21 cellular contexts compared by ENCODE assay signal in the genomic region with DNA sequence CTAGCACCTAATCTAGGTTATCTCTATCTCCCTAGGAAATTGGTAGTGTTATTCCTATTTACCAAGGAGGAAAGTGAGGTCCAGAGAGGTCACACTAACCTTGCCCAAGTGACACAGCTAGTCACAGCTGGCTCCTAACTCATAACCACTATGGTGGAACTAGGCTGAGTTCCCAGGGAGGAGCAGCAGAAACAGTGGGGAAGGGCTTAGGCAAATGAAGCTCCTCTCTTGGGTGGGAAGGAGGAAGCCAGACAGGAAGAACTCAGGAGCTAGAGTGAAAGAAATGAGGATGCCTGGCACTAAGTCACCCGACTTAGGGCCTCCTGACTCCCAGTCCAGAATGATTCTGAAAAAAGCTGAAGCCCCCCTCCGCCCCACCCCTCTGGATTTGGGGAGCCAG. TPM values are rescaled to one million over a fixed set of nuclear protein-coding genes. Genes with fewer than 3 reads are reported as not detected.
DNase-seq lines count a peak whose midpoint lies in the region; ATAC-seq and TF ChIP-seq lines count a peak whose summit lies in the region.
"Had no signal": no experiment of that assay in that cellular context is flagged by ENCODE, and none has a peak within 500 bp of the region (broad histone marks: within the 10 kb centered on the region; RNA-seq: fewer than 3 reads in every experiment).

No MANE protein-coding gene starts in this region.

- no peak for TF ChIP-seq CTCF in lower lobe of right lung (IDR thresholded peaks at IDR 0.05)
- no peak for TF ChIP-seq CTCF in testis (IDR thresholded peaks at IDR 0.05)
- TF ChIP-seq CTCF in coronary artery (IDR thresholded peaks at IDR 0.05): no peak
- TF ChIP-seq CTCF in spleen (IDR thresholded peaks at IDR 0.05 in 8 of 11, conservative IDR thresholded peaks at IDR 0.05 in 3 of 11): no peak

- H3K9me3 ChIP-seq in lower lobe of right lung (no peaks in the 10 kb centered on the region), testis (no peaks in the 10 kb centered on the region), spleen (no peaks in the 10 kb centered on the region)

- intact Hi-C loops in lower lobe of right lung (cut with DNase I): no loop called here
- intact Hi-C loops in testis (cut with DNase I; ENCODE audit: low total_unique reads): no loop called here
- intact Hi-C loops in spleen (cut with DNase I; ENCODE audit: low total_unique reads): no loop called here

- H3K4me1 Mint-ChIP-seq in activated naive CD8-positive, alpha-beta T cell treated with anti-CD3 and anti-CD28 coated beads for 36 hours: peaks cover 27% of the 10 kb centered on the region
- peaks cover 17% of the 10 kb centered on the region for H3K4me1 Mint-ChIP-seq in activated naive CD8-positive, alpha-beta T cell treated with anti-CD3 and anti-CD28 coated beads, Interleukin-2, amount 50 U/mL, for 24 hours

- H3K9me3 Mint-ChIP-seq in activated naive CD8-positive, alpha-beta T cell treated with anti-CD3 and anti-CD28 coated beads for 36 hours: no peaks in the 10 kb centered on the region
- H3K9me3 Mint-ChIP-seq in activated naive CD8-positive, alpha-beta T cell treated with anti-CD3 and anti-CD28 coated beads, Interleukin-2, amount 50 U/mL, for 24 hours: no peaks in the 10 kb centered on the region

- no peaks in the 10 kb centered on the region for H3K27me3 Mint-ChIP-seq in activated naive CD8-positive, alpha-beta T cell treated with anti-CD3 and anti-CD28 coated beads for 36 hours
- H3K27me3 Mint-ChIP-seq in activated naive CD8-positive, alpha-beta T cell treated with anti-CD3 and anti-CD28 coated beads, Interleukin-2, amount 50 U/mL, for 24 hours: no peaks in the 10 kb centered on the region

- peak overlapping the region; percentile 76 for H3K27ac Mint-ChIP-seq in activated naive CD8-positive, alpha-beta T cell treated with anti-CD3 and anti-CD28 coated beads for 36 hours
- no peak overlapping the region for H3K27ac Mint-ChIP-seq in activated naive CD8-positive, alpha-beta T cell treated with anti-CD3 and anti-CD28 coated beads, Interleukin-2, amount 50 U/mL, for 24 hours

- no peak for ATAC-seq in activated naive CD8-positive, alpha-beta T cell treated with anti-CD3 and anti-CD28 coated beads, Interleukin-2, amount 50 U/mL, for 24 hours
- ATAC-seq in lower lobe of right lung (no peak), GM21515 (IDR thresholded peaks at IDR 0.05; ENCODE audit: unreplicated experiment) (no peak)
- ATAC-seq: SK-N-SH treated with all-trans-retinoic acid at 6 μM for 48 hours had no signal

- peaks cover 20% of the 10 kb centered on the region for H3K36me3 Mint-ChIP-seq in activated naive CD8-positive, alpha-beta T cell treated with anti-CD3 and anti-CD28 coated beads for 36 hours
- peaks cover 30% of the 10 kb centered on the region for H3K36me3 Mint-ChIP-seq in activated naive CD8-positive, alpha-beta T cell treated with anti-CD3 and anti-CD28 coated beads, Interleukin-2, amount 50 U/mL, for 24 hours (ENCODE audit: low read depth)

- H3K4me3 Mint-ChIP-seq in activated naive CD8-positive, alpha-beta T cell treated with anti-CD3 and anti-CD28 coated beads for 36 hours: no peak overlapping the region
- no peak overlapping the region for H3K4me3 Mint-ChIP-seq in activated naive CD8-positive, alpha-beta T cell treated with anti-CD3 and anti-CD28 coated beads, Interleukin-2, amount 50 U/mL, for 24 hours

- no peaks in the 10 kb centered on the region for H3K27me3 ChIP-seq in lower lobe of right lung (ENCODE audit: low read depth)
- no peaks in the 10 kb centered on the region for H3K27me3 ChIP-seq in testis
- H3K27me3 ChIP-seq in spleen (replicated peaks in 1 of 7): no peaks in the 10 kb centered on the region

- H3K4me3 ChIP-seq in lower lobe of right lung (no peak overlapping the region), testis (no peak overlapping the region), coronary artery (no peak overlapping the region), spleen (no peak overlapping the region)
- H3K4me3 ChIP-seq: skin epidermis had no signal

- H3K36me3 ChIP-seq in lower lobe of right lung (peaks cover 47% of the 10 kb centered on the region), testis (ENCODE audit: low read depth, missing control alignments) (no peaks in the 10 kb centered on the region), spleen (peaks cover 0 to 92% (median 39%) of the 10 kb centered on the region in 6 donors)

- H3K27ac ChIP-seq in caudate nucleus (ENCODE audit: low read depth, low read length) (peak overlapping the region; percentile 46), lower lobe of right lung (peak overlapping the region; percentile 36), testis (peak overlapping the region; percentile 14 to 59), coronary artery (no peak overlapping the region), spleen (no peak overlapping the region)
- H3K27ac ChIP-seq: VCaP had no signal

- DNase-seq in activated naive CD8-positive, alpha-beta T cell treated with anti-CD3 and anti-CD28 coated beads for 36 hours: no peak
- DNase-seq in activated naive CD8-positive, alpha-beta T cell treated with anti-CD3 and anti-CD28 coated beads, Interleukin-2, amount 50 U/mL, for 24 hours: no peak
- no peak for DNase-seq in caudate nucleus (lab: John Stamatoyannopoulos, UW)
- no peak for DNase-seq in lower lobe of right lung
- DNase-seq in testis: no peak
- DNase-seq in coronary artery (ENCODE audit: low spot score): no peak
- no peak for DNase-seq in spleen
- DNase-seq: activated CD4-positive, alpha-beta T cell treated with anti-CD3 and anti-CD28 coated beads, Interleukin-2, amount 50 U/mL, for 1 hour; cortex of kidney; DMS53; GDM1; mammary epithelial cell; NCI-H1092; NCI-H2029; NCI-H345; NCI-H774; stimulated activated CD4-positive, alpha-beta T cell treated with anti-CD3 and anti-CD28 coated beads, Interleukin-1b, Interleukin-23, amount 100 ng/mL, for 48 hours had no signal

- TF ChIP-seq POLR2A in testis (IDR thresholded peaks at IDR 0.05) (no peak), spleen (IDR thresholded peaks at IDR 0.05) (no peak)

- H3K4me1 ChIP-seq in lower lobe of right lung (peaks cover 45% of the 10 kb centered on the region), testis (peaks cover 25% of the 10 kb centered on the region), spleen (peaks cover 13 to 51% (median 27%) of the 10 kb centered on the region in 6 donors)

- 72 to 75% methylated on average over 2 of the region's 2 CpGs for WGBS in testis, 2 donors
- WGBS in spleen, 5 donors: 53 to 66% (median 56%) methylated on average over 2 of the region's 2 CpGs

RNA-seq across cellular contexts. Expression of a gene that starts 34.5 kb away (rescaled TPM):
- 100 to 1,000 TPM; 109 to 117 TPM for total RNA-seq in activated naive CD8-positive, alpha-beta T cell treated with anti-CD3 and anti-CD28 coated beads for 36 hours
- total RNA-seq in lower lobe of right lung (79.8 TPM), testis (100 to 1,000 TPM in 1 of 2 donors, 10 to 100 TPM in 1; 96.4 to 122 TPM), spleen (100 to 1,000 TPM in 3 of 7 donors, 10 to 100 TPM in 4; 75.8 to 128 (median 99.8) TPM)
- polyA plus RNA-seq in testis (ENCODE audit: insufficient read depth, low read depth, low replicate concordance) (224 TPM), spleen (10 to 100 TPM; 64.6 to 92.3 (median 66.7) TPM)

RNA-seq across cellular contexts. Expression of a gene that starts 34.8 kb away (rescaled TPM):
- total RNA-seq in activated naive CD8-positive, alpha-beta T cell treated with anti-CD3 and anti-CD28 coated beads for 36 hours: 10 to 100 TPM; 27.2 to 30.5 TPM
- total RNA-seq in lower lobe of right lung (34.9 TPM), testis (10 to 100 TPM; 73.3 to 81.2 TPM), spleen (10 to 100 TPM; 28.4 to 38.8 (median 31.1) TPM)
- polyA plus RNA-seq in testis (ENCODE audit: insufficient read depth, low read depth, low replicate concordance) (53.0 TPM), spleen (1 to 10 TPM; 7.3 to 9.1 (median 8.3) TPM)

RNA-seq across cellular contexts. Expression of a gene that starts 59.0 kb away (rescaled TPM):
- 10 to 100 TPM; 10.4 TPM for total RNA-seq in activated naive CD8-positive, alpha-beta T cell treated with anti-CD3 and anti-CD28 coated beads for 36 hours
- 55.3 TPM for total RNA-seq in lower lobe of right lung
- total RNA-seq in testis: 10 to 100 TPM; 18.3 to 25.2 TPM
- polyA plus RNA-seq in testis (ENCODE audit: insufficient read depth, low read depth, low replicate concordance): 51.8 TPM
- 10 to 100 TPM; 25.2 to 46.5 (median 34.8) TPM for total RNA-seq in spleen
- polyA plus RNA-seq in spleen: 10 to 100 TPM; 13.3 to 29.0 (median 21.7) TPM

Comparison
In these comparisons a context has a peak if more than half of its experiments do, and no peak if none do; other contexts are left out.
1. H3K27ac ChIP-seq: peak in caudate nucleus (single experiment), lower lobe of right lung (single experiment) and testis (2 of 2); none in coronary artery (0 of 2) and spleen (0 of 8).